20 cellular contexts compared by ENCODE assay signal in the genomic region with DNA sequence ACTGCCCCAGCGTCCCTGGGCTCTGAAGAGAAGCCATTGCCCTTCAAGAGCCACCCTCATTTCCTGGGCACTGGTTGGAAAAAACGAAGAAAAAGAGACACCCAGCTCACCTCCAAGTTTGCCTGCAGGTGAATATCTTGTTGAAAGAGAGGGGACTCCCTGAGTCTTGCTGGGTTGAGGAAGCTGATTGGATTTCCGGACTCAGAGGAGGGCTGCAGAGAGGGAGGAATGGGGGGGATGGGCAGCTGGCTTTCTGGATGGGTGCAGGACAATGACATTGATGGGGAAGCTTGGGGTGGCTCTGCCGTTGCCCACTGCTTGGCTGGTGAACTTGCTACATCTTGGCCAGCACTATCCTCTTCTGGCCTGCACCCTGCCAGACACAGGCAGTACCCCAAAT. TPM values are rescaled to one million over a fixed set of nuclear protein-coding genes. Genes with fewer than 3 reads are reported as not detected.
DNase-seq lines count a peak whose midpoint lies in the region; ATAC-seq lines count a peak whose summit lies in the region.
"Had no signal": no experiment of that assay in that cellular context is flagged by ENCODE, and none has a peak within 500 bp of the region (broad histone marks: within the 10 kb centered on the region; RNA-seq: fewer than 3 reads in every experiment).

No MANE protein-coding gene starts in this region.

- CTCF ChIA-PET in naive thymus-derived CD4-positive, alpha-beta T cell (lab: Charles Lee), result no interaction called here

- H3K27me3 Mint-ChIP-seq in CD4-positive, CD25-positive, alpha-beta regulatory T cell, result peaks cover 4% of the 10 kb centered on the region
- no peaks in the 10 kb centered on the region for H3K27me3 Mint-ChIP-seq in central memory CD8-positive, alpha-beta T cell
- no peaks in the 10 kb centered on the region for H3K27me3 Mint-ChIP-seq in naive thymus-derived CD4-positive, alpha-beta T cell

- H3K4me1 Mint-ChIP-seq in CD4-positive, CD25-positive, alpha-beta regulatory T cell, result peaks cover 0 to 36% (median 15%) of the 10 kb centered on the region in 4 donors
- peaks cover 21% of the 10 kb centered on the region for H3K4me1 Mint-ChIP-seq in central memory CD8-positive, alpha-beta T cell
- H3K4me1 Mint-ChIP-seq in naive thymus-derived CD4-positive, alpha-beta T cell, result peaks cover 20 to 48% (median 36%) of the 10 kb centered on the region in 7 donors

- H3K27ac Mint-ChIP-seq in CD4-positive, CD25-positive, alpha-beta regulatory T cell, result peak overlapping the region in 2 of 3 donors; percentile 76 to 89
- no peak overlapping the region for H3K27ac Mint-ChIP-seq in central memory CD8-positive, alpha-beta T cell (ENCODE audit: low read depth)
- peak overlapping the region in 8 of 9 donors; percentile 21 to 89 (median 80) for H3K27ac Mint-ChIP-seq in naive thymus-derived CD4-positive, alpha-beta T cell

- H3K4me1 ChIP-seq in CD4-positive, CD25-positive, alpha-beta regulatory T cell (ENCODE audit: control insufficient read depth, insufficient read depth, low read length, poor library complexity, severe bottlenecking), result peaks cover 16% of the 10 kb centered on the region
- peaks cover 29% of the 10 kb centered on the region for H3K4me1 ChIP-seq in HUES6 (ENCODE audit: control insufficient read depth, insufficient read depth, low read length)
- H3K4me1 ChIP-seq in naive thymus-derived CD4-positive, alpha-beta T cell (ENCODE audit: control insufficient read depth in 2 of 2, insufficient read depth in 2 of 2, low read length in 2 of 2), result peaks cover 21 to 35% of the 10 kb centered on the region in 2 donors
- H3K4me1 ChIP-seq: breast epithelium, gastrocnemius medialis, HAP-1, left ventricle myocardium inferior had no signal

- POLR2A ChIA-PET in naive thymus-derived CD4-positive, alpha-beta T cell (lab: Charles Lee), result interaction anchor here (2.0 to 7.4 kb wide), 2 partner anchors 27 to 31 kb away, joined by 7 to 58 read pairs; a partner anchor contains a TSS

- H3K9me3 Mint-ChIP-seq in CD4-positive, CD25-positive, alpha-beta regulatory T cell, result no peaks in the 10 kb centered on the region
- H3K9me3 Mint-ChIP-seq in central memory CD8-positive, alpha-beta T cell, result no peaks in the 10 kb centered on the region
- no peaks in the 10 kb centered on the region for H3K9me3 Mint-ChIP-seq in naive thymus-derived CD4-positive, alpha-beta T cell

- intact Hi-C loops in naive thymus-derived CD4-positive, alpha-beta T cell (cut with micrococcal nuclease), result loop anchor here in 1 of 2 donors (10.0 kb wide), 1 partner anchor 116 kb away; no protein-coding TSS in a partner anchor

- peak overlapping the region; percentile 83 for H3K9ac ChIP-seq in HUES6 (ENCODE audit: low read length)
- H3K9ac ChIP-seq: KMS-11 had no signal

- no peak for ATAC-seq in CD4-positive, CD25-positive, alpha-beta regulatory T cell (ENCODE audit: low read depth in 2 of 2)
- no peak for ATAC-seq in central memory CD8-positive, alpha-beta T cell (replicated peaks; ENCODE audit: extremely low read depth, poor library complexity, severe bottlenecking)
- ATAC-seq in naive thymus-derived CD4-positive, alpha-beta T cell, result no peak
- ATAC-seq in HG03571 (IDR thresholded peaks at IDR 0.05; ENCODE audit: unreplicated experiment) (no peak), HG02798 (IDR thresholded peaks at IDR 0.05; ENCODE audit: poor library complexity, unreplicated experiment) (no peak), GM18870 (IDR thresholded peaks at IDR 0.05; ENCODE audit: unreplicated experiment) (no peak)
- ATAC-seq: gastrocnemius medialis had no signal

- no peaks in the 10 kb centered on the region for H3K27me3 ChIP-seq in CD4-positive, CD25-positive, alpha-beta regulatory T cell (ENCODE audit: control insufficient read depth, insufficient read depth, low read length)
- no peaks in the 10 kb centered on the region for H3K27me3 ChIP-seq in HUES6 (ENCODE audit: control insufficient read depth, insufficient read depth, low read length)
- no peaks in the 10 kb centered on the region for H3K27me3 ChIP-seq in naive thymus-derived CD4-positive, alpha-beta T cell (ENCODE audit: control insufficient read depth in 2 of 2, insufficient read depth in 2 of 2, low read length in 2 of 2)
- H3K27me3 ChIP-seq: breast epithelium, dorsolateral prefrontal cortex, gastrocnemius medialis had no signal

- H3K9me3 ChIP-seq in CD4-positive, CD25-positive, alpha-beta regulatory T cell (ENCODE audit: control insufficient read depth in 2 of 2, low read length in 2 of 2), result no peaks in the 10 kb centered on the region
- no peaks in the 10 kb centered on the region for H3K9me3 ChIP-seq in HUES6 (ENCODE audit: control insufficient read depth, insufficient read depth, low read depth, low read length)
- H3K9me3 ChIP-seq in naive thymus-derived CD4-positive, alpha-beta T cell (ENCODE audit: control insufficient read depth in 2 of 3, low read length in 3 of 3), result no peaks in the 10 kb centered on the region
- H3K9me3 ChIP-seq: breast epithelium, gastrocnemius medialis, HAP-1, left ventricle myocardium inferior had no signal

- no peak for DNase-seq in CD4-positive, CD25-positive, alpha-beta regulatory T cell
- no peak for DNase-seq in central memory CD8-positive, alpha-beta T cell (ENCODE audit: low spot score in 2 of 2)
- DNase-seq in naive thymus-derived CD4-positive, alpha-beta T cell, result no peak
- no peak for DNase-seq in GF-D8 (lab: John Stamatoyannopoulos, UW)
- DNase-seq: activated CD4-positive, CD25-positive, alpha-beta regulatory T cell treated with anti-CD3 and anti-CD28 coated beads, Interleukin-2, amount 50 U/mL, for 72 hours; dorsolateral prefrontal cortex; EL; gastrocnemius medialis; left ventricle myocardium inferior; NCI-H1092; NCI-H2107; NCI-H526 treated with DMSO at 0.1 percent for 48 hours had no signal

- H3K36me3 Mint-ChIP-seq in CD4-positive, CD25-positive, alpha-beta regulatory T cell, result no peaks in the 10 kb centered on the region
- peaks cover 5% of the 10 kb centered on the region for H3K36me3 Mint-ChIP-seq in central memory CD8-positive, alpha-beta T cell (ENCODE audit: insufficient read depth)
- peaks cover 0 to 5% (median 0%) of the 10 kb centered on the region in 5 donors for H3K36me3 Mint-ChIP-seq in naive thymus-derived CD4-positive, alpha-beta T cell

- H3K4me3 ChIP-seq in CD4-positive, CD25-positive, alpha-beta regulatory T cell (ENCODE audit: low read depth, low read length), result no peak overlapping the region
- peak overlapping the region; percentile 75 for H3K4me3 ChIP-seq in HUES6 (ENCODE audit: low read depth, low read length)
- H3K4me3 ChIP-seq in naive thymus-derived CD4-positive, alpha-beta T cell (ENCODE audit: low read length), result peak overlapping the region; percentile 37
- H3K4me3 ChIP-seq: breast epithelium, dorsolateral prefrontal cortex, gastrocnemius medialis, HAP-1, left ventricle myocardium inferior, PC-9 had no signal

- H3K27ac ChIP-seq in CD4-positive, CD25-positive, alpha-beta regulatory T cell (ENCODE audit: insufficient read depth, low read length, poor library complexity, severe bottlenecking), result no peak overlapping the region
- peak overlapping the region; percentile 67; the same call in 1 of the 2 replicates for H3K27ac ChIP-seq in HUES6 (ENCODE audit: low read depth, low read length)
- peak overlapping the region; percentile 54 for H3K27ac ChIP-seq in naive thymus-derived CD4-positive, alpha-beta T cell (ENCODE audit: low read depth, low read length)
- H3K27ac ChIP-seq: breast epithelium, dorsolateral prefrontal cortex, gastrocnemius medialis, KMS-11, left ventricle myocardium inferior, PC-9 had no signal

- H3K36me3 ChIP-seq in CD4-positive, CD25-positive, alpha-beta regulatory T cell (ENCODE audit: control insufficient read depth, insufficient read depth, low read length), result no peaks in the 10 kb centered on the region
- peaks cover 6% of the 10 kb centered on the region; the same call in 1 of the 2 replicates for H3K36me3 ChIP-seq in HUES6 (ENCODE audit: control insufficient read depth, insufficient read depth, low read length)
- no peaks in the 10 kb centered on the region for H3K36me3 ChIP-seq in naive thymus-derived CD4-positive, alpha-beta T cell (ENCODE audit: control insufficient read depth in 2 of 3, insufficient read depth in 3 of 3, low read length in 3 of 3)
- H3K36me3 ChIP-seq: breast epithelium, gastrocnemius medialis, HAP-1, left ventricle myocardium inferior had no signal

- peak overlapping the region in 3 of 4 donors; percentile 15 to 81 (median 37) for H3K4me3 Mint-ChIP-seq in CD4-positive, CD25-positive, alpha-beta regulatory T cell
- peak overlapping the region; percentile 47 for H3K4me3 Mint-ChIP-seq in central memory CD8-positive, alpha-beta T cell
- H3K4me3 Mint-ChIP-seq in naive thymus-derived CD4-positive, alpha-beta T cell, result peak overlapping the region in 9 of 10 donors; percentile 48 to 85 (median 73)

RNA-seq across cellular contexts. Expression of a gene that starts 31.0 kb away (rescaled TPM):
- 2.7 TPM for total RNA-seq in CD4-positive, CD25-positive, alpha-beta regulatory T cell
- not detected for polyA plus RNA-seq in CD4-positive, CD25-positive, alpha-beta regulatory T cell
- total RNA-seq in naive thymus-derived CD4-positive, alpha-beta T cell, result 1 to 10 TPM; 3.4 to 6.8 (median 3.8) TPM
- polyA plus RNA-seq in naive thymus-derived CD4-positive, alpha-beta T cell, result under 1 TPM in 1 of 2 donors, not detected in 1; 0.08 TPM
